18 cellular contexts compared by ENCODE assay signal in genomic region chr12:3489057-3489456, GRCh38. TPM values are rescaled to one million over a fixed set of nuclear protein-coding genes. Genes with fewer than 3 reads are reported as not detected.
A peak's percentile ranks its signal among the peaks of the same experiment; 100 is the strongest.
DNase-seq lines count a peak whose midpoint lies in the region; TF ChIP-seq lines count a peak whose summit lies in the region.
"Had no signal": no experiment of that assay in that cellular context is flagged by ENCODE, and none has a peak within 500 bp of the region (broad histone marks: within the 10 kb centered on the region; RNA-seq: fewer than 3 reads in every experiment).

No MANE protein-coding gene starts in this region.

- peaks cover 86% of the 10 kb centered on the region for H3K27me3 ChIP-seq in suprapubic skin

- no peaks in the 10 kb centered on the region for H3K9me3 ChIP-seq in suprapubic skin
- H3K9me3 ChIP-seq: left ventricle myocardium inferior, SJSA1 had no signal

- H3K4me1 ChIP-seq in suprapubic skin = peaks cover 15% of the 10 kb centered on the region
- H3K4me1 ChIP-seq: SJSA1 had no signal

- 43% methylated on average over 5 of the region's 5 CpGs for WGBS in suprapubic skin

- H3K27ac ChIP-seq in suprapubic skin = no peak overlapping the region
- H3K27ac ChIP-seq: BLaER1, left ventricle myocardium inferior, SJSA1 had no signal

- H3K4me3 ChIP-seq in fibroblast of pulmonary artery (replicated peaks; ENCODE audit: low read depth, low read length) = no peak overlapping the region
- H3K4me3 ChIP-seq in suprapubic skin = no peak overlapping the region
- H3K4me3 ChIP-seq: BLaER1, left ventricle myocardium inferior, SJSA1 had no signal

- TF ChIP-seq POLR2A in suprapubic skin (IDR thresholded peaks at IDR 0.05) = no peak

- no peaks in the 10 kb centered on the region for H3K36me3 ChIP-seq in suprapubic skin
- H3K36me3 ChIP-seq: BLaER1, left ventricle myocardium inferior, SJSA1 had no signal

- TF ChIP-seq EP300 in suprapubic skin (IDR thresholded peaks at IDR 0.05) = no peak

- DNase-seq in GM04503 (ENCODE audit: low read depth) (peak; percentile 9), anterior cingulate cortex (lab: John Stamatoyannopoulos, UW) (peak in 36 of 58 donors; percentile 9 to 80 (median 40)), fibroblast of pulmonary artery (ENCODE audit: low read depth) (peak; percentile 35), occipital lobe (lab: John Stamatoyannopoulos, UW) (peak; percentile 66), suprapubic skin (ENCODE audit: low spot score in 2 of 2) (no peak), 8988T (no peak), NCI-H2196 (lab: John Stamatoyannopoulos, UW; ENCODE audit: unreplicated experiment) (no peak)
- DNase-seq in activated CD4-positive, alpha-beta T cell treated with anti-CD3 and anti-CD28 coated beads, Interleukin-2, amount 50 U/mL, for 4 hours = no peak
- DNase-seq: activated CD4-positive, alpha-beta T cell treated with anti-CD3 and anti-CD28 coated beads, Interleukin-2, amount 50 U/mL, for 1 hour; activated naive CD8-positive, alpha-beta T cell treated with anti-CD3 and anti-CD28 coated beads, Interleukin-2, amount 10 ng/mL, durations not matched to agents 7 days and 5 days; activated T-cell treated with anti-CD3 and anti-CD28 coated beads, Interleukin-2, amount 50 U/mL, for 24 hours; DMS 273 treated with DMSO at 0.1 percent for 48 hours; left ventricle myocardium inferior; NCI-H1092 treated with DMSO at 0.1 percent for 48 hours; T-helper 9 cell had no signal

- TF ChIP-seq CTCF in fibroblast of pulmonary artery (IDR thresholded peaks at IDR 0.05; ENCODE audit: low read length, missing control alignments) (no peak), suprapubic skin (IDR thresholded peaks at IDR 0.05) (no peak)

RNA-seq across cellular contexts. Expression of gene PRMT8, which starts 1.9 kb away (rescaled TPM):
- 5.9 TPM for total RNA-seq in occipital lobe
- total RNA-seq in suprapubic skin = not detected
- total RNA-seq: activated naive CD8-positive, alpha-beta T cell treated with anti-CD3 and anti-CD28 coated beads, Interleukin-2, amount 10 ng/mL, durations not matched to agents 7 days and 5 days; renal cortical epithelial cell; SJSA1 had no signal

Comparison
In these comparisons a context has a peak if more than half of its experiments do, and no peak if none do; other contexts are left out.
1. DNase-seq: peak in GM04503 (single experiment), anterior cingulate cortex (36 of 58), fibroblast of pulmonary artery (single experiment) and occipital lobe (single experiment); none in activated CD4-positive, alpha-beta T cell treated with anti-CD3 and anti-CD28 coated beads, Interleukin-2, amount 50 U/mL, for 4 hours (0 of 2), suprapubic skin (0 of 2), 8988T (single experiment) and NCI-H2196 (single experiment).